In the genomic region with DNA sequence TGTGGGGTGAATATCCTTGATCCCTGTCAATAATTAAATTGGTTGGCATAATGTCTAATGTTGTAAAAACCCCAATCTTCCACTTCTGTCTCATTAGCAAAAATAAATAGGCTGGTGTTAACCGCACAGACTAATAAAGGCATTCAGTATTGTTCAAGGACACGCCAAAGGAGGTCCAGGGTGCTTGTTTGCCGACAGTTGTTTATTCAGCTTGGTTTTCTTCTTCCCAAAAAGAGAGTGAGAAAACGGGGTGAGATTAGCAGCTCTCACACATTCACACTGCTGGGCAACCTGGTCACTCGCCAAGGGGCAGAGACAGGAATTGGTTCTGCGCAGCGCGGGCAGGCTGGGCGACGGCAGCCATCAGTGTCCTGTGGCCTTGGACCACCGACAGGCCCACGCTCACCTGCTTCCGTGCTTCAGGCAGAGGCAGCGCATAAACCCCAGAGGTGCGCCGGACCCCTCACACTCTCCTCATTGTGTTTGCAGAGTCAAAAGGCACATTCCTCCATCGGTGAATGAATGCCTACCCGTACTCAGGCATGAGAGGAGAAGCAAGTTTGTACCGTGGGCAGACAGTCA, we compare ENCODE assay signal across 23 cellular contexts. TPM values are rescaled to one million over a fixed set of nuclear protein-coding genes. Genes with fewer than 3 reads are reported as not detected.
DNase-seq lines count a peak whose midpoint lies in the region; ATAC-seq, FAIRE-seq and TF ChIP-seq lines count a peak whose summit lies in the region.
"Had no signal": no experiment of that assay in that cellular context is flagged by ENCODE, and none has a peak within 500 bp of the region (broad histone marks: within the 10 kb centered on the region; RNA-seq: fewer than 3 reads in every experiment).

No MANE protein-coding gene starts in this region.

- no peak for FAIRE-seq in HTR-8/SVneo (lab: Jason Lieb, UNC)
- FAIRE-seq: A204.1 had no signal

- 69 to 88% (median 75%) methylated on average over 15 to 19 of the region's 19 CpGs for WGBS in spleen, 5 donors

- no peak overlapping the region for H3K4me3 Mint-ChIP-seq in activated T-cell treated with anti-CD3 and anti-CD28 coated beads, Interleukin-2, amount 50 U/mL, for 24 hours
- H3K4me3 Mint-ChIP-seq: activated CD4-positive, alpha-beta T cell treated with anti-CD3 and anti-CD28 coated beads, Interleukin-2, amount 10 ng/mL, durations not matched to agents 7 days and 5 days had no signal

- no peaks in the 10 kb centered on the region for H3K9me3 ChIP-seq in spleen
- H3K9me3 ChIP-seq: mucosa of descending colon had no signal

- TF ChIP-seq CTCF in spleen (IDR thresholded peaks at IDR 0.05 in 8 of 11, conservative IDR thresholded peaks at IDR 0.05 in 3 of 11), result no peak

- peak; percentile 36 for ATAC-seq in GM21786 (IDR thresholded peaks at IDR 0.05; ENCODE audit: unreplicated experiment)
- no peak for ATAC-seq in GM21367 (IDR thresholded peaks at IDR 0.05; ENCODE audit: unreplicated experiment)
- ATAC-seq: HCT116, mucosa of descending colon had no signal

- H3K4me1 Mint-ChIP-seq in activated T-cell treated with anti-CD3 and anti-CD28 coated beads, Interleukin-2, amount 50 U/mL, for 24 hours (ENCODE audit: low read depth), result peaks cover 54% of the 10 kb centered on the region

- H3K4me3 ChIP-seq in spleen, result no peak overlapping the region
- H3K4me3 ChIP-seq: dorsolateral prefrontal cortex, hepatocyte, mucosa of descending colon had no signal

- peaks cover 0 to 75% (median 7%) of the 10 kb centered on the region in 7 donors for H3K27me3 ChIP-seq in spleen (replicated peaks in 1 of 7)
- H3K27me3 ChIP-seq: BE2C, hepatocyte had no signal

- H3K36me3 ChIP-seq in spleen, result no peaks in the 10 kb centered on the region
- H3K36me3 ChIP-seq: BE2C had no signal

- peaks cover 0 to 21% (median 7%) of the 10 kb centered on the region in 6 donors for H3K4me1 ChIP-seq in spleen
- H3K4me1 ChIP-seq: BE2C had no signal

- peak overlapping the region; percentile 86 for H3K27ac Mint-ChIP-seq in activated T-cell treated with anti-CD3 and anti-CD28 coated beads, Interleukin-2, amount 50 U/mL, for 24 hours
- H3K27ac Mint-ChIP-seq: activated CD4-positive, alpha-beta T cell treated with anti-CD3 and anti-CD28 coated beads, Interleukin-2, amount 10 ng/mL, durations not matched to agents 7 days and 5 days had no signal

- no peak for DNase-seq in activated T-cell treated with anti-CD3 and anti-CD28 coated beads, Interleukin-2, amount 50 U/mL, for 24 hours
- DNase-seq in activated T-cell treated with anti-CD3 and anti-CD28 coated beads, Interleukin-2, amount 50 U/mL, for 1 hour, result no peak
- DNase-seq in NCI-H774 (lab: John Stamatoyannopoulos, UW) (peak; percentile 40), spleen (peak; percentile 54), HTR-8/SVneo (ENCODE audit: insufficient read length, low spot score) (no peak), posterior vena cava (ENCODE audit: low spot score) (no peak)
- DNase-seq: activated CD4-positive, alpha-beta T cell treated with anti-CD3 and anti-CD28 coated beads, Interleukin-2, amount 10 ng/mL, durations not matched to agents 7 days and 5 days; activated CD8-positive, alpha-beta memory T cell treated with anti-CD3 and anti-CD28 coated beads, Interleukin-2, amount 50 U/mL, for 48 hours; BE2C; central memory CD4-positive, alpha-beta T cell; DND-41; dorsolateral prefrontal cortex; KG1; mucosa of descending colon; NCI-H187; NCI-H2227 treated with DMSO at 0.1 percent for 48 hours; SIG-M5 had no signal

- H3K9me3 Mint-ChIP-seq in activated T-cell treated with anti-CD3 and anti-CD28 coated beads, Interleukin-2, amount 50 U/mL, for 24 hours, result peaks cover 2% of the 10 kb centered on the region
- H3K9me3 Mint-ChIP-seq: activated CD4-positive, alpha-beta T cell treated with anti-CD3 and anti-CD28 coated beads, Interleukin-2, amount 10 ng/mL, durations not matched to agents 7 days and 5 days had no signal

- no peak overlapping the region for H3K27ac ChIP-seq in spleen
- H3K27ac ChIP-seq: dorsolateral prefrontal cortex, epithelial cell of prostate, hepatocyte had no signal

- intact Hi-C loops in spleen (cut with DNase I; ENCODE audit: low total_unique reads) (no loop called here), posterior vena cava (cut with DNase I) (no loop called here)

- no peaks in the 10 kb centered on the region for H3K36me3 Mint-ChIP-seq in activated T-cell treated with anti-CD3 and anti-CD28 coated beads, Interleukin-2, amount 50 U/mL, for 24 hours (ENCODE audit: low read depth)

- H3K27me3 Mint-ChIP-seq in activated T-cell treated with anti-CD3 and anti-CD28 coated beads, Interleukin-2, amount 50 U/mL, for 24 hours, result peaks cover 28% of the 10 kb centered on the region

- no peak for TF ChIP-seq POLR2A in spleen (IDR thresholded peaks at IDR 0.05)

RNA-seq across cellular contexts. Expression of a gene that starts 26.2 kb away (rescaled TPM):
- total RNA-seq in spleen, result 10 to 100 TPM; 56.5 to 88.3 (median 73.8) TPM
- polyA plus RNA-seq in spleen, result 1 to 10 TPM; 4.8 to 8.7 (median 7.4) TPM
- 10 to 100 TPM; 55.5 to 65.1 TPM for total RNA-seq in posterior vena cava

RNA-seq across cellular contexts. Expression of a gene that starts 30.3 kb away (rescaled TPM):
- total RNA-seq in spleen (10 to 100 TPM; 19.9 to 31.1 (median 25.0) TPM), posterior vena cava (10 to 100 TPM; 16.9 to 18.7 TPM)
- polyA plus RNA-seq in spleen, result 10 to 100 TPM in 1 of 3 donors, 1 to 10 TPM in 2; 4.5 to 11.0 (median 5.7) TPM

Comparison
In these comparisons a context has a peak if more than half of its experiments do, and no peak if none do; other contexts are left out.
1. DNase-seq: peak in NCI-H774 (single experiment) and spleen (single experiment); none in activated T-cell treated with anti-CD3 and anti-CD28 coated beads, Interleukin-2, amount 50 U/mL, for 24 hours (single experiment), activated T-cell treated with anti-CD3 and anti-CD28 coated beads, Interleukin-2, amount 50 U/mL, for 1 hour (single experiment), HTR-8/SVneo (single experiment) and posterior vena cava (single experiment).